Comparison of ENCODE assay signal across 9 cellular contexts in the genomic region with DNA sequence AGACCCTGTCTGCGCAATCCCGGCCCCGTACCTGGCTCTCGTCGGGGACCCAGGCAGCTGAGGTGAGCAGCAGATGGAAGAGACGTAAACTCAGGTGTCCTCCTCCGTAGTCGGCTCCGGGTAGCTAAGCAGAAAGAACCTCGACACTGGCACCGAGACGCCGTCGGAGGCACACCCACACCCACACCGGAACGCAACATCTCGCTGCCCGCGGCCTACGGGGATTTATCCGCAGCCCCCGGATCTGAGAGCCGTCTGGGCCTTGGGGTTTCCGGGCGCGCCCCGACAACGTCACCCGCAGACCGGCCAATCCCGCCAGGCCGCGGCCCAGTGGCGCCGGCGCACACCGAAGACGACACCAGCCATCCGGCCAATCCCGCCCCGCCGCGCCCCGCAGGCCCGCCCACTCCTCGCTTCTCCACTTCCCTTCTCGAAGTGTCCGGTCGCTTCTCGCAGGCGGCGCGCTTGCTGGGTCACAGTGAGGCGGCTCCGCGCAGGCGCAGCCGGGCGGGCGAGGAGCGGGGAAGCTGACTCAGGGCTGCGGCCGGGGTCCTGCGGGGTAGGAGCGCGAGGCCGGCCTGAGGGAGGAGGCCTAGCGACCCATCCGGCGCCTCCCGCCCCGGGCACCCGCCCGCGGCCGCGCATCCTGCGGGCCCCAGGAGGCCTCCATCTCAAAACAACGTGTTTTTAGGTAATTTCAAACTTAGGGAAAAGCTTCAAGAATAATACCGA. TPM values are rescaled to one million over a fixed set of nuclear protein-coding genes. Genes with fewer than 3 reads are reported as not detected.
DNase-seq lines count a peak whose midpoint lies in the region; ATAC-seq, FAIRE-seq and TF ChIP-seq lines count a peak whose summit lies in the region.
"Had no signal": no experiment of that assay in that cellular context is flagged by ENCODE, and none has a peak within 500 bp of the region (broad histone marks: within the 10 kb centered on the region; RNA-seq: fewer than 3 reads in every experiment).

A gene with protein sequence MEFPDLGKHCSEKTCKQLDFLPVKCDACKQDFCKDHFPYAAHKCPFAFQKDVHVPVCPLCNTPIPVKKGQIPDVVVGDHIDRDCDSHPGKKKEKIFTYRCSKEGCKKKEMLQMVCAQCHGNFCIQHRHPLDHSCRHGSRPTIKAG (minus strand): TSS at position 264 of the 732 bp plus-strand sequence. CDS start 1,984 bp downstream, outside the sequence.

- no peaks in the 10 kb centered on the region for H3K9me3 ChIP-seq in keratinocyte (ENCODE audit: control insufficient read depth, low read depth, low read length)

- peak within 1 kb of the TSS; percentile 97 for H3K9ac ChIP-seq in keratinocyte (ENCODE audit: control insufficient read depth, extremely low read depth, insufficient read depth, low read length)

- H3K27me3 ChIP-seq in keratinocyte (ENCODE audit: control insufficient read depth, extremely low read depth, insufficient read depth, low read length), result no peaks in the 10 kb centered on the region

- dilution Hi-C loops in keratinocyte (cut with MboI; ENCODE audit: extremely low pct_ligation_motif_present, low sequenced_read_pairs), result no loop called here

- no peaks in the 10 kb centered on the region for H4K20me1 ChIP-seq in keratinocyte (ENCODE audit: control insufficient read depth, extremely low read depth, insufficient read depth, low read length)

- peaks cover 14% of the 10 kb centered on the region for H3K4me1 ChIP-seq in keratinocyte (ENCODE audit: control insufficient read depth, extremely low read depth, insufficient read depth, low read length)

- DNase-seq in AML-193 (lab: John Stamatoyannopoulos, UW) (peak; percentile 87 to 89), NCI-H460 (ENCODE audit: extremely low read depth, low read depth) (peak; percentile 98), cerebellar cortex (ENCODE audit: low spot score) (peak; percentile 94), keratinocyte (ENCODE audit: low read depth, low spot score) (peak; percentile 85)
- DNase-seq in activated CD4-positive, CD25-positive, alpha-beta regulatory T cell treated with anti-CD3 and anti-CD28 coated beads, Interleukin-2, amount 50 U/mL, for 72 hours, result peak; percentile 100
- peak; percentile 96 to 99 (median 98) for DNase-seq in stimulated activated CD4-positive, alpha-beta T cell treated with anti-CD3 and anti-CD28 coated beads, Interleukin-12 subunit alpha, Interleukin-12 subunit beta, amount 100 ng/mL, for 48 hours (ENCODE audit: low read depth in 2 of 3, low spot score in 1 of 3)

- peak; percentile 92 for TF ChIP-seq POLR2A in GM19099 (IDR thresholded peaks at IDR 0.05; ENCODE audit: extremely low read depth, insufficient read length, low read depth)

- H3K9me1 ChIP-seq in keratinocyte (ENCODE audit: control insufficient read depth, extremely low read depth, insufficient read depth, low read length), result no peaks in the 10 kb centered on the region

- ATAC-seq in HG03378 (IDR thresholded peaks at IDR 0.05; ENCODE audit: unreplicated experiment), result peak; percentile 69

- peaks cover 46% of the 10 kb centered on the region for H3K79me2 ChIP-seq in keratinocyte (ENCODE audit: control insufficient read depth, insufficient read depth, low read length)

- H3K4me3 ChIP-seq in keratinocyte (ENCODE audit: control insufficient read depth in 2 of 3, extremely low read depth in 1 of 3, insufficient read depth in 2 of 3, low read depth in 1 of 3, low read length in 3 of 3), result peak within 1 kb of the TSS; percentile 81 to 92 (median 91)

- TF ChIP-seq CTCF in keratinocyte (optimal IDR thresholded peaks at IDR 0.05 in 1 of 3, IDR thresholded peaks at IDR 0.05 in 1 of 3, conservative IDR thresholded peaks at IDR 0.05 in 1 of 3; ENCODE audit: extremely low read depth in 1 of 3, insufficient read depth in 2 of 3, low read length in 3 of 3), result no peak

- no peak for FAIRE-seq in keratinocyte (lab: Jason Lieb, UNC)
- FAIRE-seq: colon had no signal

- H3K36me3 ChIP-seq in keratinocyte (ENCODE audit: control insufficient read depth in 2 of 2, extremely low read depth in 1 of 2, insufficient read depth in 2 of 2, low read length in 2 of 2), result peaks cover 17 to 19% of the 10 kb centered on the region in 2 experiments

- peak within 1 kb of the TSS; percentile 87 for H2AFZ ChIP-seq in keratinocyte (ENCODE audit: control insufficient read depth, low read length)

- H3K27ac ChIP-seq in keratinocyte (ENCODE audit: control insufficient read depth, insufficient read depth, low read length), result peak within 1 kb of the TSS; percentile 92

- peak within 1 kb of the TSS; percentile 76 for H3K4me2 ChIP-seq in keratinocyte (ENCODE audit: control insufficient read depth, extremely low read depth, insufficient read depth, low read depth, low read length)

RNA-seq across cellular contexts. Expression of the gene that starts here (rescaled TPM):
- total RNA-seq in NCI-H460 (2014; rRNA removed; shearing (Covaris generic)), result 36.7 and 40.0 TPM in 2 replicates
- 30.4 and 40.2 TPM in 2 replicates for polyA plus RNA-seq in NCI-H460 (2014; cell fraction: nucleus; rRNA removed)
- polyA plus RNA-seq in keratinocyte, result 25.5 to 31.1 TPM (median 27.5 TPM) in 3 replicates
- 24.6 TPM for polyA plus RNA-seq in keratinocyte (2011; ENCODE audit: low read depth)
- 27.1 and 38.3 TPM in 2 replicates for polyA plus RNA-seq in keratinocyte (2011; cell fraction: cytosol; rRNA removed)
- polyA plus RNA-seq in keratinocyte (2011; cell fraction: nucleus; rRNA removed), result 19.3 and 22.6 TPM in 2 replicates
- 17.8 and 34.0 TPM in 2 replicates for polyA plus RNA-seq in keratinocyte (2012; ENCODE audit: low replicate concordance)
- polyA minus RNA-seq in keratinocyte, result 11.2 to 16.9 TPM (median 11.2 TPM) in 3 replicates
- polyA minus RNA-seq in keratinocyte (2011; cell fraction: cytosol; rRNA and poly(A)+ RNA removed), result 6.3 TPM
- polyA minus RNA-seq in keratinocyte (2011; cell fraction: nucleus; rRNA and poly(A)+ RNA removed), result 6.0 and 8.8 TPM in 2 replicates

Comparison
In these comparisons a context has a peak if more than half of its experiments do, and no peak if none do; other contexts are left out.
1. Peak in every context shown above with its lines: DNase-seq, ATAC-seq, H3K4me3 ChIP-seq and H3K27ac ChIP-seq.